In the genomic region with DNA sequence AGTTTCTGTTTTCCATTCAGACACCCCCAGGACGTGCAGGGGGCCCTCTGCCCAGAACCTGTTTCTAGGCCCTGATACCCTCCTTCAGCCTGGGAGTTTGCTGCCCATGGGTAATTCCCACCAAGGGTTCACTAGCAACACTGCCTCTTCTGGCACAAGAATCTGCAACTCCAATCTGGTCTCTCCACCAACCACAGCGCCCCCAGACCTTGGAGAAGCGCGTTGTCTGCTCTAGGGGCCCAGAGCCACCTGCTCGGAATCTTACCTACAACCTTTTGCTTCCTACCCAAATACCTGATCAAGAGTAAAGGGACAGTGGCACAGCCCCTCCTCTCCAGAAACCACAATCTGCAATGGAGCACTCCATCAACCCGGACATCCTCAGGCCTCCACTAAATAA, we compare ENCODE assay signal across 1 cellular context.
TF ChIP-seq lines count a peak whose summit lies in the region.

No MANE protein-coding gene starts in this region.

TF ChIP-seq in SK-N-SH treated with all-trans-retinoic acid at 6 μM for 48 hours, 23 proteins besides CTCF, POLR2A, EP300 and RAD21 (continued from another document):
- TF ChIP-seq, protein P1, sequence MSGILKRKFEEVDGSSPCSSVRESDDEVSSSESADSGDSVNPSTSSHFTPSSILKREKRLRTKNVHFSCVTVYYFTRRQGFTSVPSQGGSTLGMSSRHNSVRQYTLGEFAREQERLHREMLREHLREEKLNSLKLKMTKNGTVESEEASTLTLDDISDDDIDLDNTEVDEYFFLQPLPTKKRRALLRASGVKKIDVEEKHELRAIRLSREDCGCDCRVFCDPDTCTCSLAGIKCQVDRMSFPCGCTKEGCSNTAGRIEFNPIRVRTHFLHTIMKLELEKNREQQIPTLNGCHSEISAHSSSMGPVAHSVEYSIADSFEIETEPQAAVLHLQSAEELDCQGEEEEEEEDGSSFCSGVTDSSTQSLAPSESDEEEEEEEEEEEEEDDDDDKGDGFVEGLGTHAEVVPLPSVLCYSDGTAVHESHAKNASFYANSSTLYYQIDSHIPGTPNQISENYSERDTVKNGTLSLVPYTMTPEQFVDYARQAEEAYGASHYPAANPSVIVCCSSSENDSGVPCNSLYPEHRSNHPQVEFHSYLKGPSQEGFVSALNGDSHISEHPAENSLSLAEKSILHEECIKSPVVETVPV (CRISPR knock-in tag; IDR thresholded peaks at IDR 0.05): no peak
- TF ChIP-seq, protein P2, sequence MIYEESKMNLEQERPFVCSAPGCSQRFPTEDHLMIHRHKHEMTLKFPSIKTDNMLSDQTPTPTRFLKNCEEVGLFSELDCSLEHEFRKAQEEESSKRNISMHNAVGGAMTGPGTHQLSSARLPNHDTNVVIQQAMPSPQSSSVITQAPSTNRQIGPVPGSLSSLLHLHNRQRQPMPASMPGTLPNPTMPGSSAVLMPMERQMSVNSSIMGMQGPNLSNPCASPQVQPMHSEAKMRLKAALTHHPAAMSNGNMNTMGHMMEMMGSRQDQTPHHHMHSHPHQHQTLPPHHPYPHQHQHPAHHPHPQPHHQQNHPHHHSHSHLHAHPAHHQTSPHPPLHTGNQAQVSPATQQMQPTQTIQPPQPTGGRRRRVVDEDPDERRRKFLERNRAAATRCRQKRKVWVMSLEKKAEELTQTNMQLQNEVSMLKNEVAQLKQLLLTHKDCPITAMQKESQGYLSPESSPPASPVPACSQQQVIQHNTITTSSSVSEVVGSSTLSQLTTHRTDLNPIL (CRISPR knock-in tag; IDR thresholded peaks at IDR 0.05; ENCODE audit: low read depth): no peak
- no peak for TF ChIP-seq ZNF565 (CRISPR knock-in tag; conservative IDR thresholded peaks at IDR 0.05; ENCODE audit: low read depth)
